Comparison of ENCODE assay signal across 1 cellular context in the genomic region with DNA sequence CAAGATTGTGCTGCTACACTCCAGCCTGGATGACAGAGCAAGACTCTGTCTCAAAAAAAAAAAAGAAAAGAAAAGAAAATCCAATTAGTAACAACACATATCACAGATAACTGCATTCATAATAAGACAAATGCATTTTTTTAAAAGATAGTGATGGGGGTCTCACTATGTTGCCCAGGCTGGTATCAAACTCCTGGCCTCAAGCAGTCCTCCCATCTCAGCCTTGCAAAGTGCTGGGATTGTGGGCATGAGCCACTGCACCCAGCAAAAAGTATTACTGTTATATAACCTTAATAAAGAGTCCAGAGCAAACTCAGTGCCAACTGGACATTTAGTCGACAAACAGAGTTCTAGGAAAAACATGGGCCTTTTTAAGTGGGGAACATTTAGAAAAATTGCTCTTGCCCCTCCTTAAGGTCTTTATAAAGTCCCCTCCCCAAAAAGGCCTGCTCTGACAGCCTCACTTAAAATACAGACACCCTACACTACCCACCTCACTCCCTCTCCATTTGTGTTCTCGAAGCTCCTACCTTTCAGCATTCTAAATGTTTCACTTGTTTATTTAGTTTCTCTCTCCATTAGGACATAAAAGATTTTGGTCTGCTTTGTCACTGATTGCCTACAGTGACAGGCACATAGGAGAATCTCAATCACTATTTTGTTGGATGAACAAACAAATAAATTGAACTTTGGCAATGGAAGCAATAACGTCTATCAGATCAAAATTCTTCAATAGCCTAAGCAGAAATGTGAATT.
A peak's percentile ranks its signal among the peaks of the same experiment; 100 is the strongest.
TF ChIP-seq lines count a peak whose summit lies in the region.

No MANE protein-coding gene starts in this region.

TF ChIP-seq in HEK293, 187 proteins besides CTCF, POLR2A, EP300 and RAD21 (continued from another document):
- peak; percentile 79; the same call in 1 of the 2 replicates for TF ChIP-seq ZNF362 (tag by site-specific recombination; IDR thresholded peaks at IDR 0.05)
